In genomic region chr19:14023404-14024235, GRCh38 we compare ENCODE assay signal across 6 cellular contexts.
DNase-seq lines count a peak whose midpoint lies in the region; ATAC-seq lines count a peak whose summit lies in the region.

No MANE protein-coding gene starts in this region.

- no peak for ATAC-seq in GM18502 (IDR thresholded peaks at IDR 0.05; ENCODE audit: poor library complexity, unreplicated experiment)

- DNase-seq in NCI-H526 (lab: John Stamatoyannopoulos, UW) (peak; percentile 10 to 46), NCI-H526 treated with DMSO at 0.1 percent for 48 hours (lab: John Stamatoyannopoulos, UW) (no peak), SKM-1 (lab: John Stamatoyannopoulos, UW; ENCODE audit: unreplicated experiment) (peak; percentile 89), iPS-NIHi7 (ENCODE audit: extremely low spot score) (peak; percentile 80), retina (no peak)

Comparison
In these comparisons a context has a peak if more than half of its experiments do, and no peak if none do; other contexts are left out.
1. DNase-seq: peak in NCI-H526 (2 of 2), SKM-1 (single experiment) and iPS-NIHi7 (single experiment); none in NCI-H526 treated with DMSO at 0.1 percent for 48 hours (single experiment) and retina (single experiment).